Comparison of ENCODE assay signal across 19 cellular contexts in the genomic region with DNA sequence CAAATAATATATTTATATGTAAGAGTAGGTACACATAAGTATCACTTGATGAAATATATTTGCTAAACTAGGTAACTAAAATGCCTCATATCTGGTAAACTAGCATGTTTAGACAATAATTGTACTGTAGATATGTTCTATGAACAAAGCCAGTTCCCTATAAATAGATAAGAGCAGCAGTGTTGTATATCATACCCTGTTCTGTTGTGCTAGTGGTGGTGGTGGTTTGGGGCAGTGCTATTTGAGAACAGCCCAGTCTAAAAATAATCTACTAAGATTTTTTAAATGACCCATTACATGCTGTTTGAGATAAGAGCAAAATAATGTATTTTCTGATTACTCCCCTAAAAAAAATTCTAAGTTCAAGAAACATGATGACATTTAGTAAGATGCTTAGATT.
DNase-seq lines count a peak whose midpoint lies in the region; ATAC-seq and TF ChIP-seq lines count a peak whose summit lies in the region.
"Had no signal": no experiment of that assay in that cellular context is flagged by ENCODE, and none has a peak within 500 bp of the region (broad histone marks: within the 10 kb centered on the region; RNA-seq: fewer than 3 reads in every experiment).

No MANE protein-coding gene starts in this region.

- peak; percentile 57 for DNase-seq in NCI-H69 (lab: John Stamatoyannopoulos, UW)
- DNase-seq in epithelial cell of prostate (ENCODE audit: low read depth, low spot score), result no peak
- no peak for DNase-seq in gastrocnemius medialis
- no peak for DNase-seq in COLO829 (ENCODE audit: low spot score)
- DNase-seq in activated gamma-delta T cell treated with Interleukin-2 at 50 U/mL for 16 hours, result no peak
- no peak for DNase-seq in putamen (ENCODE audit: low spot score)
- DNase-seq: Calu3; CD4-positive, alpha-beta memory T cell; GF-D8; Karpas-422; MG63; NCI-H1048; NCI-H1436; NCI-H2029 treated with DMSO at 0.1 percent for 48 hours; NCI-H446 treated with DMSO at 0.1 percent for 48 hours; SJCRH30 had no signal

- H2AFZ ChIP-seq in Loucy (ENCODE audit: low read length), result no peak overlapping the region

- no peaks in the 10 kb centered on the region for H3K9me2 ChIP-seq in Loucy (replicated peaks; ENCODE audit: low read depth, low read length)

- peak in 1 of 2 donors; percentile 44 for ATAC-seq in gastrocnemius medialis

- no peak for TF ChIP-seq POLR2A in gastrocnemius medialis (IDR thresholded peaks at IDR 0.05)

- H4K20me1 ChIP-seq in Loucy (ENCODE audit: insufficient read depth, low read length, poor library complexity, severe bottlenecking), result no peaks in the 10 kb centered on the region
- H4K20me1 ChIP-seq: BLaER1 had no signal

- H3K4me2 ChIP-seq in Loucy (ENCODE audit: low read depth, low read length, poor library complexity, severe bottlenecking), result peak overlapping the region; percentile 6
- H3K4me2 ChIP-seq: BLaER1 had no signal

- intact Hi-C loops in gastrocnemius medialis (cut with DNase I; ENCODE audit: low total_unique reads), result no loop called here

- H3K9me3 ChIP-seq in Loucy (ENCODE audit: insufficient read depth, low read depth, low read length), result no peaks in the 10 kb centered on the region
- H3K9me3 ChIP-seq in gastrocnemius medialis, result no peaks in the 10 kb centered on the region
- H3K9me3 ChIP-seq: BLaER1, HAP-1, MG63, SJCRH30 had no signal

- no peak overlapping the region for H3K9ac ChIP-seq in Loucy (ENCODE audit: low read depth, low read length, poor library complexity, severe bottlenecking)
- H3K9ac ChIP-seq: BLaER1 had no signal

- peaks cover 59% of the 10 kb centered on the region; the same call in 1 of the 2 replicates for H3K36me3 ChIP-seq in Loucy (ENCODE audit: insufficient read depth, low read length)
- no peaks in the 10 kb centered on the region for H3K36me3 ChIP-seq in gastrocnemius medialis
- H3K36me3 ChIP-seq: BLaER1, HAP-1, MG63, SJCRH30 had no signal

- H3K4me3 ChIP-seq in Loucy (ENCODE audit: low read length, poor library complexity, severe bottlenecking), result no peak overlapping the region
- H3K4me3 ChIP-seq in gastrocnemius medialis, result no peak overlapping the region
- H3K4me3 ChIP-seq: BLaER1, HAP-1, MG63, SJCRH30 had no signal

- peaks cover 3% of the 10 kb centered on the region; the same call in 1 of the 2 replicates for H3K79me2 ChIP-seq in Loucy (ENCODE audit: insufficient read depth, low read length)

- in situ Hi-C loops in gastrocnemius medialis (cut with MboI; ENCODE audit: low sequenced_read_pairs in 4 of 4), result no loop called here

- TF ChIP-seq CTCF in Loucy (conservative IDR thresholded peaks at IDR 0.05; ENCODE audit: low read length) (no peak), gastrocnemius medialis (IDR thresholded peaks at IDR 0.05 in 4 of 5, conservative IDR thresholded peaks at IDR 0.05 in 1 of 5) (no peak)

- H3K27ac ChIP-seq in epithelial cell of prostate (peak overlapping the region; percentile 30), gastrocnemius medialis (peak overlapping the region; percentile 15 to 41 (median 22))
- H3K27ac ChIP-seq: BLaER1, SJCRH30 had no signal

- no peaks in the 10 kb centered on the region for H3F3A ChIP-seq in Loucy (ENCODE audit: low read depth)

- no peaks in the 10 kb centered on the region for H3K27me3 ChIP-seq in Loucy (ENCODE audit: insufficient read depth, low read length, poor library complexity, severe bottlenecking)
- no peaks in the 10 kb centered on the region for H3K27me3 ChIP-seq in gastrocnemius medialis
- H3K27me3 ChIP-seq: BLaER1, MG63, SJCRH30 had no signal

- H3K4me1 ChIP-seq in Loucy (ENCODE audit: insufficient read depth, low read length, poor library complexity, severe bottlenecking) (peaks cover 56% of the 10 kb centered on the region), gastrocnemius medialis (peaks cover 7 to 13% of the 10 kb centered on the region in 2 donors)
- H3K4me1 ChIP-seq: SJCRH30 had no signal
